ENCODE assay signal across 19 cellular contexts in genomic region chr17:12909511-12909910, GRCh38.
DNase-seq lines count a peak whose midpoint lies in the region; ATAC-seq and TF ChIP-seq lines count a peak whose summit lies in the region.
"Had no signal": no experiment of that assay in that cellular context is flagged by ENCODE, and none has a peak within 500 bp of the region (broad histone marks: within the 10 kb centered on the region; RNA-seq: fewer than 3 reads in every experiment).

No MANE protein-coding gene starts in this region.

- no peaks in the 10 kb centered on the region; the same call in 1 of the 2 replicates for H3K36me3 ChIP-seq in GM23338 (ENCODE audit: insufficient read depth)
- peaks cover 4% of the 10 kb centered on the region; the same call in 1 of the 2 replicates for H3K36me3 ChIP-seq in Karpas-422 (ENCODE audit: insufficient read depth, low read length)
- H3K36me3 ChIP-seq in mesendoderm (ENCODE audit: control insufficient read depth, insufficient read depth, low read length): no peaks in the 10 kb centered on the region
- H3K36me3 ChIP-seq: BE2C had no signal

- H3K27me3 ChIP-seq in GM23338 (ENCODE audit: insufficient read depth) (no peaks in the 10 kb centered on the region), Karpas-422 (ENCODE audit: low read length) (no peaks in the 10 kb centered on the region), mesendoderm (ENCODE audit: insufficient read depth, low read length, poor library complexity) (no peaks in the 10 kb centered on the region)
- H3K27me3 ChIP-seq: BE2C; BLaER1 treated with 17β-estradiol and CSF1 and Interleukin-3, amounts not matched to agents 10 nM and 100 nM had no signal

- H2AFZ ChIP-seq in GM23338 (no peak overlapping the region), Karpas-422 (ENCODE audit: low read length) (no peak overlapping the region)

- no peak overlapping the region for H2AK5ac ChIP-seq in mesendoderm (ENCODE audit: low read length)

- H3K9ac ChIP-seq in Karpas-422 (ENCODE audit: low read length) (no peak overlapping the region), mesendoderm (ENCODE audit: low read length) (no peak overlapping the region)
- H3K9ac ChIP-seq: BLaER1 treated with 17β-estradiol and CSF1 and Interleukin-3, amounts not matched to agents 10 nM and 100 nM had no signal

- H3K4me3 Mint-ChIP-seq in GM23338: no peak overlapping the region
- no peak overlapping the region for H3K4me3 Mint-ChIP-seq in stimulated activated memory B cell treated with anti-CD40 and anti-IgM and Interleukin-4, amounts not matched to agents 10 μg/mL and 1 μg/mL and 100 μg/mL, for 72 hours
- H3K4me3 Mint-ChIP-seq: CD4-positive, alpha-beta T cell; CD8-positive, alpha-beta T cell had no signal

- no peak for TF ChIP-seq CTCF in GM23338 (conservative IDR thresholded peaks at IDR 0.05; ENCODE audit: low read depth in 2 of 2)

- H3K4me1 Mint-ChIP-seq in GM23338: no peaks in the 10 kb centered on the region
- H3K4me1 Mint-ChIP-seq in stimulated activated memory B cell treated with anti-CD40 and anti-IgM and Interleukin-4, amounts not matched to agents 10 μg/mL and 1 μg/mL and 100 μg/mL, for 72 hours: peaks cover 9% of the 10 kb centered on the region

- H3K27ac Mint-ChIP-seq in GM23338: no peak overlapping the region
- H3K27ac Mint-ChIP-seq in stimulated activated memory B cell treated with anti-CD40 and anti-IgM and Interleukin-4, amounts not matched to agents 10 μg/mL and 1 μg/mL and 100 μg/mL, for 72 hours: peak overlapping the region; percentile 63
- H3K27ac Mint-ChIP-seq: CD4-positive, alpha-beta T cell; CD8-positive, alpha-beta T cell had no signal

- DNase-seq in GM23338 (ENCODE audit: low spot score) (peak; percentile 27), Karpas-422 (no peak), mesendoderm (peak; percentile 73), NOMO-1 (lab: John Stamatoyannopoulos, UW; ENCODE audit: unreplicated experiment in 2 of 2) (no peak), KG1 (lab: John Stamatoyannopoulos, UW) (no peak)
- DNase-seq in activated CD8-positive, alpha-beta memory T cell treated with anti-CD3 and anti-CD28 coated beads, Interleukin-2, amount 50 U/mL, for 48 hours: no peak
- DNase-seq: 8988T; ACHN; BE2C; Caco-2; Calu3; CD4-positive, alpha-beta T cell; CD8-positive, alpha-beta T cell; DMS79 treated with DMSO at 0.1 percent for 48 hours; GF-D8 had no signal

- no peaks in the 10 kb centered on the region; the same call in none of the 2 replicates for H4K20me1 ChIP-seq in GM23338 (replicated peaks; ENCODE audit: insufficient read depth)
- H4K20me1 ChIP-seq in Karpas-422 (ENCODE audit: insufficient read depth, low read depth, low read length): no peaks in the 10 kb centered on the region
- H4K20me1 ChIP-seq: BLaER1 treated with 17β-estradiol and CSF1 and Interleukin-3, amounts not matched to agents 10 nM and 100 nM had no signal

- H3K4me1 ChIP-seq in GM23338 (ENCODE audit: insufficient read depth) (no peaks in the 10 kb centered on the region), Karpas-422 (ENCODE audit: low read length) (peaks cover 37% of the 10 kb centered on the region), mesendoderm (ENCODE audit: control insufficient read depth, low read depth, low read length) (no peaks in the 10 kb centered on the region)
- H3K4me1 ChIP-seq: BE2C, Caco-2 had no signal

- H3K27ac ChIP-seq in GM23338 (ENCODE audit: low read depth) (no peak overlapping the region), Karpas-422 (ENCODE audit: low read length) (peak overlapping the region; percentile 63), mesendoderm (ENCODE audit: low read depth, low read length) (no peak overlapping the region)
- H3K27ac ChIP-seq: BLaER1 treated with 17β-estradiol and CSF1 and Interleukin-3, amounts not matched to agents 10 nM and 100 nM; C4-2B had no signal

- WGBS in mesendoderm (ENCODE audit: extremely low coverage, insufficient coverage, low lambda C conversion rate): no CpG with 5 or more reads among the region's 1 CpG

- no peak overlapping the region for H4K5ac ChIP-seq in mesendoderm (ENCODE audit: low read length)

- no peak overlapping the region for H3K56ac ChIP-seq in mesendoderm (ENCODE audit: low read length)

- H3K9me2 ChIP-seq in GM23338 (ENCODE audit: insufficient read depth) (no peaks in the 10 kb centered on the region), Karpas-422 (replicated peaks; ENCODE audit: insufficient read depth, low read length) (no peaks in the 10 kb centered on the region)

- H3K79me2 ChIP-seq in GM23338 (replicated peaks; ENCODE audit: insufficient read depth) (no peaks in the 10 kb centered on the region), Karpas-422 (ENCODE audit: low read length) (no peaks in the 10 kb centered on the region), mesendoderm (ENCODE audit: control insufficient read depth, insufficient read depth, low read length) (no peaks in the 10 kb centered on the region)

- no peak overlapping the region for H4K8ac ChIP-seq in mesendoderm (ENCODE audit: low read depth, low read length)

- no peak overlapping the region for H2BK15ac ChIP-seq in mesendoderm (replicated peaks; ENCODE audit: low read depth)

- H2BK120ac ChIP-seq in mesendoderm (ENCODE audit: low read depth, low read length): no peak overlapping the region

- no peaks in the 10 kb centered on the region for H3K9me3 ChIP-seq in Karpas-422 (ENCODE audit: low read length)
- H3K9me3 ChIP-seq: BE2C, Caco-2 had no signal

- H3K4ac ChIP-seq in mesendoderm (ENCODE audit: low read depth, low read length): no peak overlapping the region

- H3K4me2 ChIP-seq in GM23338 (no peak overlapping the region), Karpas-422 (ENCODE audit: low read depth, low read length, poor library complexity, severe bottlenecking) (peak overlapping the region; percentile 59), mesendoderm (ENCODE audit: low read length) (no peak overlapping the region)

- no peaks in the 10 kb centered on the region for H3K27me3 Mint-ChIP-seq in GM23338 (ENCODE audit: insufficient read depth, low read depth, poor library complexity)
- H3K27me3 Mint-ChIP-seq in stimulated activated memory B cell treated with anti-CD40 and anti-IgM and Interleukin-4, amounts not matched to agents 10 μg/mL and 1 μg/mL and 100 μg/mL, for 72 hours: peaks cover 8% of the 10 kb centered on the region

- H3K9me3 Mint-ChIP-seq in GM23338: peaks cover 11% of the 10 kb centered on the region
- H3K9me3 Mint-ChIP-seq in stimulated activated memory B cell treated with anti-CD40 and anti-IgM and Interleukin-4, amounts not matched to agents 10 μg/mL and 1 μg/mL and 100 μg/mL, for 72 hours: peaks cover 8% of the 10 kb centered on the region

- H2BK5ac ChIP-seq in mesendoderm (ENCODE audit: low read length): no peak overlapping the region

- peaks cover 27% of the 10 kb centered on the region for H3K36me3 Mint-ChIP-seq in GM23338 (ENCODE audit: low read depth)
- peaks cover 31% of the 10 kb centered on the region for H3K36me3 Mint-ChIP-seq in stimulated activated memory B cell treated with anti-CD40 and anti-IgM and Interleukin-4, amounts not matched to agents 10 μg/mL and 1 μg/mL and 100 μg/mL, for 72 hours
- H3K36me3 Mint-ChIP-seq: CD8-positive, alpha-beta T cell had no signal

- ATAC-seq in GM23338 (no peak), GM18520 (IDR thresholded peaks at IDR 0.05; ENCODE audit: unreplicated experiment) (no peak)
- ATAC-seq in stimulated activated memory B cell treated with anti-CD40 and anti-IgM and Interleukin-4, amounts not matched to agents 10 μg/mL and 1 μg/mL and 100 μg/mL, for 72 hours: no peak
- ATAC-seq: CD8-positive, alpha-beta T cell had no signal

- no peaks in the 10 kb centered on the region for H3F3A ChIP-seq in GM23338 (replicated peaks; ENCODE audit: low read depth)

- H3K4me3 ChIP-seq in GM23338 (no peak overlapping the region), Karpas-422 (ENCODE audit: low read length) (no peak overlapping the region), mesendoderm (ENCODE audit: low read length) (no peak overlapping the region)
- H3K4me3 ChIP-seq: BLaER1 treated with 17β-estradiol and CSF1 and Interleukin-3, amounts not matched to agents 10 nM and 100 nM had no signal

- H3K23ac ChIP-seq in mesendoderm (ENCODE audit: low read length): no peak overlapping the region

- no peak overlapping the region for H3K18ac ChIP-seq in mesendoderm (ENCODE audit: low read length)

- H3K79me1 ChIP-seq in mesendoderm (ENCODE audit: low read length): no peaks in the 10 kb centered on the region

TF ChIP-seq in GM23338, 12 proteins besides CTCF, POLR2A, EP300 and RAD21:
- TF ChIP-seq STAT1 (IDR thresholded peaks at IDR 0.05; ENCODE audit: unreplicated experiment): no peak
- no peak for TF ChIP-seq EZH2 (IDR thresholded peaks at IDR 0.05; ENCODE audit: low read depth, unreplicated experiment)
- no peak for TF ChIP-seq POLR2AphosphoS5 (IDR thresholded peaks at IDR 0.05; ENCODE audit: low read depth)
- TF ChIP-seq, protein P1, sequence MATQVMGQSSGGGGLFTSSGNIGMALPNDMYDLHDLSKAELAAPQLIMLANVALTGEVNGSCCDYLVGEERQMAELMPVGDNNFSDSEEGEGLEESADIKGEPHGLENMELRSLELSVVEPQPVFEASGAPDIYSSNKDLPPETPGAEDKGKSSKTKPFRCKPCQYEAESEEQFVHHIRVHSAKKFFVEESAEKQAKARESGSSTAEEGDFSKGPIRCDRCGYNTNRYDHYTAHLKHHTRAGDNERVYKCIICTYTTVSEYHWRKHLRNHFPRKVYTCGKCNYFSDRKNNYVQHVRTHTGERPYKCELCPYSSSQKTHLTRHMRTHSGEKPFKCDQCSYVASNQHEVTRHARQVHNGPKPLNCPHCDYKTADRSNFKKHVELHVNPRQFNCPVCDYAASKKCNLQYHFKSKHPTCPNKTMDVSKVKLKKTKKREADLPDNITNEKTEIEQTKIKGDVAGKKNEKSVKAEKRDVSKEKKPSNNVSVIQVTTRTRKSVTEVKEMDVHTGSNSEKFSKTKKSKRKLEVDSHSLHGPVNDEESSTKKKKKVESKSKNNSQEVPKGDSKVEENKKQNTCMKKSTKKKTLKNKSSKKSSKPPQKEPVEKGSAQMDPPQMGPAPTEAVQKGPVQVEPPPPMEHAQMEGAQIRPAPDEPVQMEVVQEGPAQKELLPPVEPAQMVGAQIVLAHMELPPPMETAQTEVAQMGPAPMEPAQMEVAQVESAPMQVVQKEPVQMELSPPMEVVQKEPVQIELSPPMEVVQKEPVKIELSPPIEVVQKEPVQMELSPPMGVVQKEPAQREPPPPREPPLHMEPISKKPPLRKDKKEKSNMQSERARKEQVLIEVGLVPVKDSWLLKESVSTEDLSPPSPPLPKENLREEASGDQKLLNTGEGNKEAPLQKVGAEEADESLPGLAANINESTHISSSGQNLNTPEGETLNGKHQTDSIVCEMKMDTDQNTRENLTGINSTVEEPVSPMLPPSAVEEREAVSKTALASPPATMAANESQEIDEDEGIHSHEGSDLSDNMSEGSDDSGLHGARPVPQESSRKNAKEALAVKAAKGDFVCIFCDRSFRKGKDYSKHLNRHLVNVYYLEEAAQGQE (IDR thresholded peaks at IDR 0.05; ENCODE audit: unreplicated experiment): no peak

Comparison
In these comparisons a context has a peak if more than half of its experiments do, and no peak if none do; other contexts are left out.
1. DNase-seq: peak in GM23338 (single experiment) and mesendoderm (single experiment); none in Karpas-422 (single experiment), activated CD8-positive, alpha-beta memory T cell treated with anti-CD3 and anti-CD28 coated beads, Interleukin-2, amount 50 U/mL, for 48 hours (single experiment), NOMO-1 (0 of 2) and KG1 (single experiment).